In genomic region chr19:18196511-18196845, GRCh38 we compare ENCODE assay signal across 12 cellular contexts.
"Had no signal": no experiment of that assay in that cellular context is flagged by ENCODE, and none has a peak within 500 bp of the region (broad histone marks: within the 10 kb centered on the region; RNA-seq: fewer than 3 reads in every experiment).

No MANE protein-coding gene starts in this region.

- H3K9me3 Mint-ChIP-seq: activated naive CD4-positive, alpha-beta T cell treated with anti-CD3 and anti-CD28 coated beads for 36 hours; T-helper 2 cell treated with Interferon-gamma antibody and Interleukin-4, amounts not matched to agents 5 μg/mL and 100 μg/mL, for 36 hours had no signal

- H3K27ac ChIP-seq: ovary had no signal

- H3K4me3 ChIP-seq: mucosa of descending colon, ovary, spleen had no signal

- DNase-seq: activated CD4-positive, alpha-beta T cell treated with anti-CD3 and anti-CD28 coated beads, Interleukin-2, amount 50 U/mL, for 1 hour; activated CD4-positive, CD25-positive, alpha-beta regulatory T cell; activated CD8-positive, alpha-beta memory T cell treated with anti-CD3 and anti-CD28 coated beads for 24 hours; activated naive CD4-positive, alpha-beta T cell treated with anti-CD3 and anti-CD28 coated beads for 36 hours; amniotic stem cell; hippocampal formation; mucosa of descending colon had no signal

- H3K4me3 Mint-ChIP-seq: activated naive CD4-positive, alpha-beta T cell treated with anti-CD3 and anti-CD28 coated beads for 36 hours; T-helper 2 cell treated with Interferon-gamma antibody and Interleukin-4, amounts not matched to agents 5 μg/mL and 100 μg/mL, for 36 hours had no signal

- H3K27me3 ChIP-seq: ovary, spleen had no signal

- H3K36me3 ChIP-seq: ovary had no signal

- H3K27ac Mint-ChIP-seq: activated naive CD4-positive, alpha-beta T cell treated with anti-CD3 and anti-CD28 coated beads for 36 hours; T-helper 2 cell treated with Interferon-gamma antibody and Interleukin-4, amounts not matched to agents 5 μg/mL and 100 μg/mL, for 36 hours had no signal

- ATAC-seq: left lobe of liver, mucosa of descending colon, sciatic nerve had no signal

- H3K9me3 ChIP-seq: mucosa of descending colon, ovary, spleen had no signal
